Comparison of ENCODE assay signal across 1 cellular context in the genomic region with DNA sequence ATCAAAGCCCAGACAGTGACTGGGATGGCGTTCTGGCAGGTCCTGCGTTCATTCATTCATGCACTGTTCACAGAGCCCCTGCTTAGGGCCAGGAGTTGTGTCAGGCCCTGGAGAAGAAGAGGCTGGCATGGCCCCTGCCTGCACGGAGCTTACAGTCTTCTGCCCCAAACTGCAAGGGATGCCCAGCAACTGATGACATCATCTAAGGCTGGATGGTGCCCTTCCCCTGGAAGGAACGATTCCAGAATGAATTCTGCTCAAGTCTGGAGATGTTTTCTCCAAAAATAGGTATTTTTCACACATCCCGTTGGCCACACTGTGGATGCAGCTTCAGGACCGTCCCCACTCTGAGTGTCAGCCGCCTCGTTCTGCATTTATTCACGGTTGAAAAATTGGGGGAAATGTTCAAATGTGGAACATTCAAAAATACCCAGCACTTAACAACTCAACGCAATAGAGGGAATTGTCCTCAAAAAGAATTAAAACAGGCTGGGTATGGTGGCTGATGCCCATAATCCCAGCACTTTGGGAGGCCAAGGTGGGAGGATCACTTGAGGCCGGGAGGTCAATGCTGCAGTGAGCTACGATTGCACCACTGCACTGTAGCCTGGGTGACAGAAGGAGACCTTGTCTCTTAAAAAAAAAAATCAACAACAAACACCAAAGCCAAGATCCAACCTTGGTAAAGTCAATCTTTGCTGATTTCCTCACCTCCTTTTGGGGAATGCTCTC.
TF ChIP-seq lines count a peak whose summit lies in the region.

No MANE protein-coding gene starts in this region.

TF ChIP-seq in H1, 55 proteins besides CTCF, POLR2A, EP300 and RAD21:
- no peak for TF ChIP-seq ZNF274 (IDR thresholded peaks at IDR 0.05; ENCODE audit: borderline replicate concordance, extremely low read depth, low read length)
- TF ChIP-seq RFX5 (IDR thresholded peaks at IDR 0.05; ENCODE audit: borderline replicate concordance, low read depth, low read length), result peak; percentile 89
- no peak for TF ChIP-seq PHF8 (conservative IDR thresholded peaks at IDR 0.05; ENCODE audit: low read depth, low read length)
